In the genomic region with DNA sequence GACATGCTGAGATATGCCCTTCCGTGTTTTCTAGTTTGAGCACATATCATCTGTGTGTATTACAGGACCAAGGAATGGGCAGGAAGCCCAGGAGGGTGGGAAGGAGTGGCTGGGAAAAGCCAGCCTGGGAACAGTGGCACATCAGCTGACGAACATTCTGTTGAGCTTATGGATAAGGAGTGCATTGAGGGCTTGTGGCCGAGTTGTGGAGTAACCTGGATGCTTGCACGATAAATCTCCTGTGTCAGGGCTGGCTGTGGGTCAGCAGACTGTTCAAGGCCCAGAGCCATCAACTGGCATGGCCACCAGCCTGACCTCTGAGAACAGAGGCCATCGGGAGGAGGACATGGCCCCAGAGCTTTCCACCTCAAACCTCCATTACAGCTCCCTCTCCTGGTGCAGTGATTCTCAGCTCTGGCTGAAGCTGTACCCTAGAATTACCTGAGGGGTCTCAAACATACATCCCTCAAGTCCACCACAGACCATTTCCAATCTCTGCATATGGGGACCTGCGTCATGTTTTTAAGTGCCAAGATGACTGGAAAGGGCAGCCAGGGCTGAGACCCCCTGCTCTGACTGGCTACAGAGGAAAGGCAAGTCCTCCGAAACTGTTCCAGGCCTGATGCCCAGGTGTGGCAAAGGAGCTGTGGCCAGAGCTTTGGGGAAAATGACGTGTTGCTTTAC, we compare ENCODE assay signal across 14 cellular contexts. TPM values are rescaled to one million over a fixed set of nuclear protein-coding genes. Genes with fewer than 3 reads are reported as not detected.
DNase-seq lines count a peak whose midpoint lies in the region; ATAC-seq and TF ChIP-seq lines count a peak whose summit lies in the region.
"Had no signal": no experiment of that assay in that cellular context is flagged by ENCODE, and none has a peak within 500 bp of the region (broad histone marks: within the 10 kb centered on the region; RNA-seq: fewer than 3 reads in every experiment).

No MANE protein-coding gene starts in this region.

- H3K79me2 ChIP-seq in Loucy (ENCODE audit: insufficient read depth, low read length): no peaks in the 10 kb centered on the region

- H3K9ac ChIP-seq in Loucy (ENCODE audit: low read depth, low read length, poor library complexity, severe bottlenecking): no peak overlapping the region

- H3K36me3 ChIP-seq in Loucy (ENCODE audit: insufficient read depth, low read length) (no peaks in the 10 kb centered on the region), right lobe of liver (no peaks in the 10 kb centered on the region), stomach (peaks cover 11 to 38% (median 27%) of the 10 kb centered on the region in 4 donors)
- H3K36me3 ChIP-seq: ovary, uterus had no signal

- H4K20me1 ChIP-seq in Loucy (ENCODE audit: insufficient read depth, low read length, poor library complexity, severe bottlenecking): no peaks in the 10 kb centered on the region

- peak overlapping the region; percentile 70 for H3K27ac Mint-ChIP-seq in endothelial cell (ENCODE audit: unreplicated experiment)
- H3K27ac Mint-ChIP-seq: effector memory CD8-positive, alpha-beta T cell had no signal

- H3K9me3 ChIP-seq in Loucy (ENCODE audit: insufficient read depth, low read depth, low read length): no peaks in the 10 kb centered on the region
- H3K9me3 ChIP-seq in right lobe of liver: no peaks in the 10 kb centered on the region
- H3K9me3 ChIP-seq in stomach: no peaks in the 10 kb centered on the region
- H3K9me3 ChIP-seq: ovary, uterus had no signal

- no peak overlapping the region for H3K27ac ChIP-seq in right lobe of liver
- H3K27ac ChIP-seq in stomach: peak overlapping the region; percentile 86 to 92 (median 90)
- H3K27ac ChIP-seq: ovary, uterus had no signal

- no peak overlapping the region for H3K4me3 Mint-ChIP-seq in endothelial cell (ENCODE audit: unreplicated experiment)
- H3K4me3 Mint-ChIP-seq: effector memory CD8-positive, alpha-beta T cell had no signal

- no peak overlapping the region for H3K4me2 ChIP-seq in Loucy (ENCODE audit: low read depth, low read length, poor library complexity, severe bottlenecking)

- H3F3A ChIP-seq in Loucy (ENCODE audit: low read depth): no peaks in the 10 kb centered on the region

- H3K4me1 ChIP-seq in Loucy (ENCODE audit: insufficient read depth, low read length, poor library complexity, severe bottlenecking): no peaks in the 10 kb centered on the region
- H3K4me1 ChIP-seq in right lobe of liver: peaks cover 0 to 10% (median 0%) of the 10 kb centered on the region in 4 donors
- peaks cover 20 to 49% (median 41%) of the 10 kb centered on the region in 4 donors for H3K4me1 ChIP-seq in stomach
- H3K4me1 ChIP-seq: uterus had no signal

- TF ChIP-seq POLR2A in right lobe of liver (IDR thresholded peaks at IDR 0.05) (no peak), stomach (IDR thresholded peaks at IDR 0.05) (no peak)

- 60% methylated on average over 5 of the region's 8 CpGs for WGBS in right lobe of liver (ENCODE audit: insufficient coverage, low coverage, low lambda C conversion rate, missing lambda C conversion rate)
- 39 to 56% (median 49%) methylated on average over 8 of the region's 8 CpGs for WGBS in stomach, 5 donors

- H3K27me3 ChIP-seq in Loucy (ENCODE audit: insufficient read depth, low read length, poor library complexity, severe bottlenecking) (no peaks in the 10 kb centered on the region), right lobe of liver (no peaks in the 10 kb centered on the region), stomach (no peaks in the 10 kb centered on the region)
- H3K27me3 ChIP-seq: ovary, uterus had no signal

- intact Hi-C loops in right lobe of liver (cut with DNase I) (no loop called here), stomach (cut with DNase I; ENCODE audit: low total_unique reads) (no loop called here)

- H3K4me3 ChIP-seq in Loucy (ENCODE audit: low read length, poor library complexity, severe bottlenecking) (no peak overlapping the region), right lobe of liver (no peak overlapping the region), stomach (peak overlapping the region in 1 of 4 donors; percentile 29)
- H3K4me3 ChIP-seq: ovary, uterus had no signal

- DNase-seq in endothelial cell (ENCODE audit: low spot score) (no peak), right lobe of liver (peak in 2 of 3 donors; percentile 26 to 46), stomach (peak; percentile 94), putamen (ENCODE audit: low spot score) (no peak), GM10266 (ENCODE audit: extremely low spot score) (no peak)
- DNase-seq: effector memory CD8-positive, alpha-beta T cell; NCI-H146; SW 1271 had no signal

- H3K27me3 Mint-ChIP-seq in endothelial cell (ENCODE audit: unreplicated experiment): peaks cover 2% of the 10 kb centered on the region

- ATAC-seq in right lobe of liver (peak in 2 of 4 donors; percentile 17 to 23), GM19397 (IDR thresholded peaks at IDR 0.05; ENCODE audit: unreplicated experiment) (no peak), HG03159 (IDR thresholded peaks at IDR 0.05; ENCODE audit: unreplicated experiment) (no peak)
- ATAC-seq: effector memory CD8-positive, alpha-beta T cell had no signal

- H3K9me2 ChIP-seq in Loucy (replicated peaks; ENCODE audit: low read depth, low read length): no peaks in the 10 kb centered on the region

- TF ChIP-seq CTCF in Loucy (conservative IDR thresholded peaks at IDR 0.05; ENCODE audit: low read length) (peak; percentile 23), endothelial cell (IDR thresholded peaks at IDR 0.05; ENCODE audit: unreplicated experiment) (no peak), right lobe of liver (IDR thresholded peaks at IDR 0.05) (no peak), stomach (IDR thresholded peaks at IDR 0.05) (peak in 1 of 7 experiments; percentile 29), GM10266 (IDR thresholded peaks at IDR 0.05; ENCODE audit: control insufficient read depth, insufficient read depth, low read depth, missing control alignments) (no peak)

- H2AFZ ChIP-seq in Loucy (ENCODE audit: low read length): no peak overlapping the region

- peaks cover 27% of the 10 kb centered on the region for H3K36me3 Mint-ChIP-seq in endothelial cell (ENCODE audit: low read depth, unreplicated experiment)

- H3K4me1 Mint-ChIP-seq in endothelial cell (ENCODE audit: unreplicated experiment): peaks cover 25% of the 10 kb centered on the region

- no peak for TF ChIP-seq EP300 in stomach (IDR thresholded peaks at IDR 0.05)

- H3K9me3 Mint-ChIP-seq in endothelial cell (ENCODE audit: unreplicated experiment): no peaks in the 10 kb centered on the region
- H3K9me3 Mint-ChIP-seq: effector memory CD8-positive, alpha-beta T cell had no signal

RNA-seq across cellular contexts. Expression of a gene that starts 4.8 kb away (rescaled TPM):
- total RNA-seq in endothelial cell (ENCODE audit: unreplicated experiment) (13.7 TPM), right lobe of liver (1 to 10 TPM in 3 of 6 experiments, under 1 TPM in 3; 0.25 to 1.5 (median 0.97) TPM), stomach (100 to 1,000 TPM in 2 of 5 donors, 10 to 100 TPM in 3; 59.8 to 191 (median 86.8) TPM)
- polyA plus RNA-seq in stomach: 100 to 1,000 TPM in 1 of 3 donors, 10 to 100 TPM in 2; 24.1 to 202 (median 43.7) TPM

RNA-seq across cellular contexts. Expression of a gene that starts 43.7 kb away (rescaled TPM):
- 22.4 TPM for total RNA-seq in endothelial cell (ENCODE audit: unreplicated experiment)
- 10 to 100 TPM in 1 of 6 experiments, 1 to 10 TPM in 5; 6.5 to 10.2 (median 7.7) TPM for total RNA-seq in right lobe of liver
- 10 to 100 TPM in 4 of 5 donors, 1 to 10 TPM in 1; 8.2 to 73.9 (median 15.6) TPM for total RNA-seq in stomach
- 10 to 100 TPM in 2 of 3 donors, 1 to 10 TPM in 1; 9.8 to 27.1 (median 11.3) TPM for polyA plus RNA-seq in stomach

RNA-seq across cellular contexts. Expression of a gene that starts 53.2 kb away (rescaled TPM):
- total RNA-seq in endothelial cell (ENCODE audit: unreplicated experiment): 0.62 TPM
- total RNA-seq in right lobe of liver: under 1 TPM in 4 of 6 experiments, not detected in 2; 0.04 to 0.18 (median 0.15) TPM
- 1 to 10 TPM in 2 of 5 donors, not detected in 3; 1.3 to 1.5 TPM for total RNA-seq in stomach
- under 1 TPM; 0.12 to 0.31 (median 0.20) TPM for polyA plus RNA-seq in stomach
- total RNA-seq: HT1080 had no signal

Comparison
In these comparisons a context has a peak if more than half of its experiments do, and no peak if none do; other contexts are left out.
1. DNase-seq: peak in right lobe of liver (2 of 3) and stomach (single experiment); none in endothelial cell (single experiment), putamen (single experiment) and GM10266 (single experiment).
2. H3K27ac ChIP-seq: peak in stomach (5 of 5); none in right lobe of liver (0 of 3).